ENCODE assay signal across 9 cellular contexts in the genomic region with DNA sequence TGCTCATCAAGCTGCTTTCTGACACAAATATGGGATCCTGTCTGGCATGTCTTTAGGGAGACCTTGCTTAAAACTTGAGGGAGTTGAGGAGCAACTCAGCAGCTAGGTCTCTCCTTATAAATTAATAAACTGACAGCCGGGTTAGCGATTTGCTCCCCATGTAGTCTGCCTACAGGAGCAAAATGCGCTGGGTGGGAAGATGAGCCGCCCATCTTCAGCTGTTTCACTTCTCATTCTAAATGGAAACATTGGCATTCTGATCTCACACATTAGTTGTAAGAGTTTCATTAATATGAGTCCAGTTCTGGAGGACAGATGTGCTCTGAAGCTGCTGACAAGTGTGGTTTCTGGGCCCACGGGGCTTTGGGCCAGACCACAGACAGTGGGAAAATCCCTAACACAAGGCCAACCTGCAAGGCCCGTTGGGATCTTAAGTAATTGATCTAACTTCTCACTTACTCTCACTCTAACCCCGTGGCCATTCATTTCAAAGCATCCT.
DNase-seq lines count a peak whose midpoint lies in the region; ATAC-seq and TF ChIP-seq lines count a peak whose summit lies in the region.
"Had no signal": no experiment of that assay in that cellular context is flagged by ENCODE, and none has a peak within 500 bp of the region (broad histone marks: within the 10 kb centered on the region; RNA-seq: fewer than 3 reads in every experiment).

No MANE protein-coding gene starts in this region.

- intact Hi-C loops in activated CD4-positive, alpha-beta memory T cell treated with anti-CD3 and anti-CD28 coated beads for 36 hours (cut with micrococcal nuclease): no loop called here
- intact Hi-C loops in activated naive CD4-positive, alpha-beta T cell treated with anti-CD3 and anti-CD28 coated beads for 36 hours (cut with micrococcal nuclease): loop anchor here (10.0 kb wide), 1 partner anchor 627 kb away; no protein-coding TSS in a partner anchor

- H3K4me1 Mint-ChIP-seq in activated CD4-positive, alpha-beta memory T cell treated with anti-CD3 and anti-CD28 coated beads for 36 hours (ENCODE audit: low read depth): no peaks in the 10 kb centered on the region
- no peaks in the 10 kb centered on the region for H3K4me1 Mint-ChIP-seq in activated naive CD4-positive, alpha-beta T cell treated with anti-CD3 and anti-CD28 coated beads for 36 hours (ENCODE audit: low read depth)

- H3K4me3 ChIP-seq in GM12864 (ENCODE audit: low read depth, low read length) (no peak overlapping the region; the same call in 1 of the 2 replicates), fibroblast of mammary gland (ENCODE audit: control insufficient read depth, low read depth, low read length) (no peak overlapping the region)

- TF ChIP-seq CTCF in GM12864 (IDR thresholded peaks at IDR 0.05; ENCODE audit: low read depth, low read length, missing control alignments): no peak
- no peak for TF ChIP-seq CTCF in fibroblast of mammary gland (conservative IDR thresholded peaks at IDR 0.05; ENCODE audit: control insufficient read depth, insufficient read depth, low read depth, low read length)

- CTCF ChIA-PET in activated CD4-positive, alpha-beta memory T cell treated with anti-CD3 and anti-CD28 coated beads for 36 hours (lab: Charles Lee): interaction anchor here (0.7 kb wide), 1 partner anchor 20 kb away, joined by 3 read pairs; no protein-coding TSS in a partner anchor
- CTCF ChIA-PET in activated naive CD4-positive, alpha-beta T cell treated with anti-CD3 and anti-CD28 coated beads for 36 hours (lab: Charles Lee): no interaction called here

- no peaks in the 10 kb centered on the region for H3K36me3 Mint-ChIP-seq in activated CD4-positive, alpha-beta memory T cell treated with anti-CD3 and anti-CD28 coated beads for 36 hours
- peaks cover 2% of the 10 kb centered on the region for H3K36me3 Mint-ChIP-seq in activated naive CD4-positive, alpha-beta T cell treated with anti-CD3 and anti-CD28 coated beads for 36 hours (ENCODE audit: low read depth)

- no peak overlapping the region for H3K4me3 Mint-ChIP-seq in activated CD4-positive, alpha-beta memory T cell treated with anti-CD3 and anti-CD28 coated beads for 36 hours
- no peak overlapping the region for H3K4me3 Mint-ChIP-seq in activated naive CD4-positive, alpha-beta T cell treated with anti-CD3 and anti-CD28 coated beads for 36 hours

- DNase-seq in GM12864 (ENCODE audit: low read depth) (peak; percentile 59), fibroblast of mammary gland (ENCODE audit: low read depth) (peak; percentile 70), AG08396 (ENCODE audit: low spot score) (no peak), HUDEP-2 (lab: John Stamatoyannopoulos, UW; ENCODE audit: unreplicated experiment in 76 of 76) (no peak)
- no peak for DNase-seq in activated CD4-positive, alpha-beta memory T cell treated with anti-CD3 and anti-CD28 coated beads for 36 hours
- DNase-seq in activated naive CD4-positive, alpha-beta T cell treated with anti-CD3 and anti-CD28 coated beads for 36 hours: no peak
- DNase-seq: DND-41 had no signal

- ATAC-seq in GM19467 (IDR thresholded peaks at IDR 0.05; ENCODE audit: unreplicated experiment) (peak; percentile 73), HG03159 (IDR thresholded peaks at IDR 0.05; ENCODE audit: unreplicated experiment) (peak; percentile 79)

- H3K9me3 Mint-ChIP-seq in activated CD4-positive, alpha-beta memory T cell treated with anti-CD3 and anti-CD28 coated beads for 36 hours: peaks cover 11% of the 10 kb centered on the region
- peaks cover 7% of the 10 kb centered on the region for H3K9me3 Mint-ChIP-seq in activated naive CD4-positive, alpha-beta T cell treated with anti-CD3 and anti-CD28 coated beads for 36 hours

- H3K27ac Mint-ChIP-seq in activated CD4-positive, alpha-beta memory T cell treated with anti-CD3 and anti-CD28 coated beads for 36 hours: no peak overlapping the region
- no peak overlapping the region for H3K27ac Mint-ChIP-seq in activated naive CD4-positive, alpha-beta T cell treated with anti-CD3 and anti-CD28 coated beads for 36 hours

- H3K27me3 Mint-ChIP-seq in activated CD4-positive, alpha-beta memory T cell treated with anti-CD3 and anti-CD28 coated beads for 36 hours: no peaks in the 10 kb centered on the region
- H3K27me3 Mint-ChIP-seq in activated naive CD4-positive, alpha-beta T cell treated with anti-CD3 and anti-CD28 coated beads for 36 hours (ENCODE audit: low read depth): peaks cover 8% of the 10 kb centered on the region

- POLR2A ChIA-PET in activated CD4-positive, alpha-beta memory T cell treated with anti-CD3 and anti-CD28 coated beads for 36 hours (lab: Charles Lee): no interaction called here

Comparison
In these comparisons a context has a peak if more than half of its experiments do, and no peak if none do; other contexts are left out.
1. DNase-seq: peak in GM12864 (single experiment) and fibroblast of mammary gland (single experiment); none in activated CD4-positive, alpha-beta memory T cell treated with anti-CD3 and anti-CD28 coated beads for 36 hours (single experiment), AG08396 (single experiment), HUDEP-2 (0 of 76) and activated naive CD4-positive, alpha-beta T cell treated with anti-CD3 and anti-CD28 coated beads for 36 hours (single experiment).